Comparison of ENCODE assay signal across 1 cellular context in genomic region chr20:62302341-62303048, GRCh38.
TF ChIP-seq lines count a peak whose summit lies in the region.

A gene with protein sequence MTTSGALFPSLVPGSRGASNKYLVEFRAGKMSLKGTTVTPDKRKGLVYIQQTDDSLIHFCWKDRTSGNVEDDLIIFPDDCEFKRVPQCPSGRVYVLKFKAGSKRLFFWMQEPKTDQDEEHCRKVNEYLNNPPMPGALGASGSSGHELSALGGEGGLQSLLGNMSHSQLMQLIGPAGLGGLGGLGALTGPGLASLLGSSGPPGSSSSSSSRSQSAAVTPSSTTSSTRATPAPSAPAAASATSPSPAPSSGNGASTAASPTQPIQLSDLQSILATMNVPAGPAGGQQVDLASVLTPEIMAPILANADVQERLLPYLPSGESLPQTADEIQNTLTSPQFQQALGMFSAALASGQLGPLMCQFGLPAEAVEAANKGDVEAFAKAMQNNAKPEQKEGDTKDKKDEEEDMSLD (plus strand): TSS chr20:62302997. CDS start chr20:62303569, 572 bp downstream.

TF ChIP-seq in SK-N-SH, 30 proteins besides CTCF, POLR2A, EP300 and RAD21 (continued from another document):
- TF ChIP-seq GATA2 (CRISPR knock-in tag; IDR thresholded peaks at IDR 0.05) (no peak), JUND (IDR thresholded peaks at IDR 0.05) (no peak), USF2 (IDR thresholded peaks at IDR 0.05; ENCODE audit: borderline replicate concordance, low read depth, low read length) (no peak), RXRA (IDR thresholded peaks at IDR 0.05; ENCODE audit: borderline replicate concordance, low read depth) (no peak), USF1 (IDR thresholded peaks at IDR 0.05; ENCODE audit: borderline replicate concordance, low read depth) (no peak), ELF1 (IDR thresholded peaks at IDR 0.05) (peak; percentile 63), GABPA (IDR thresholded peaks at IDR 0.05; ENCODE audit: low read depth) (peak; percentile 92), FOSL2 (IDR thresholded peaks at IDR 0.05; ENCODE audit: borderline replicate concordance, low read depth) (no peak), TCF12 (IDR thresholded peaks at IDR 0.05) (no peak; the same call in 1 of the 2 replicates), POLR2AphosphoS5 (IDR thresholded peaks at IDR 0.05; ENCODE audit: low read depth, low read length) (peak; percentile 50; the same call in 1 of the 2 replicates), YY1 (IDR thresholded peaks at IDR 0.05; ENCODE audit: low read depth) (0 out of 2 replicates have a peak, but pooled peaks have one; percentile 42)
- TF ChIP-seq, protein P1, sequence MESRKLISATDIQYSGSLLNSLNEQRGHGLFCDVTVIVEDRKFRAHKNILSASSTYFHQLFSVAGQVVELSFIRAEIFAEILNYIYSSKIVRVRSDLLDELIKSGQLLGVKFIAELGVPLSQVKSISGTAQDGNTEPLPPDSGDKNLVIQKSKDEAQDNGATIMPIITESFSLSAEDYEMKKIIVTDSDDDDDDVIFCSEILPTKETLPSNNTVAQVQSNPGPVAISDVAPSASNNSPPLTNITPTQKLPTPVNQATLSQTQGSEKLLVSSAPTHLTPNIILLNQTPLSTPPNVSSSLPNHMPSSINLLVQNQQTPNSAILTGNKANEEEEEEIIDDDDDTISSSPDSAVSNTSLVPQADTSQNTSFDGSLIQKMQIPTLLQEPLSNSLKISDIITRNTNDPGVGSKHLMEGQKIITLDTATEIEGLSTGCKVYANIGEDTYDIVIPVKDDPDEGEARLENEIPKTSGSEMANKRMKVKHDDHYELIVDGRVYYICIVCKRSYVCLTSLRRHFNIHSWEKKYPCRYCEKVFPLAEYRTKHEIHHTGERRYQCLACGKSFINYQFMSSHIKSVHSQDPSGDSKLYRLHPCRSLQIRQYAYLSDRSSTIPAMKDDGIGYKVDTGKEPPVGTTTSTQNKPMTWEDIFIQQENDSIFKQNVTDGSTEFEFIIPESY (IDR thresholded peaks at IDR 0.05; ENCODE audit: borderline replicate concordance, low read depth), result 0 out of 2 replicates have a peak, but pooled peaks have one; percentile 15
- TF ChIP-seq, protein P2, sequence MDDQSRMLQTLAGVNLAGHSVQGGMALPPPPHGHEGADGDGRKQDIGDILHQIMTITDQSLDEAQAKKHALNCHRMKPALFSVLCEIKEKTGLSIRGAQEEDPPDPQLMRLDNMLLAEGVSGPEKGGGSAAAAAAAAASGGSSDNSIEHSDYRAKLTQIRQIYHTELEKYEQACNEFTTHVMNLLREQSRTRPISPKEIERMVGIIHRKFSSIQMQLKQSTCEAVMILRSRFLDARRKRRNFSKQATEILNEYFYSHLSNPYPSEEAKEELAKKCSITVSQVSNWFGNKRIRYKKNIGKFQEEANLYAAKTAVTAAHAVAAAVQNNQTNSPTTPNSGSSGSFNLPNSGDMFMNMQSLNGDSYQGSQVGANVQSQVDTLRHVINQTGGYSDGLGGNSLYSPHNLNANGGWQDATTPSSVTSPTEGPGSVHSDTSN (IDR thresholded peaks at IDR 0.05), result peak; percentile 99
